In the genomic region with DNA sequence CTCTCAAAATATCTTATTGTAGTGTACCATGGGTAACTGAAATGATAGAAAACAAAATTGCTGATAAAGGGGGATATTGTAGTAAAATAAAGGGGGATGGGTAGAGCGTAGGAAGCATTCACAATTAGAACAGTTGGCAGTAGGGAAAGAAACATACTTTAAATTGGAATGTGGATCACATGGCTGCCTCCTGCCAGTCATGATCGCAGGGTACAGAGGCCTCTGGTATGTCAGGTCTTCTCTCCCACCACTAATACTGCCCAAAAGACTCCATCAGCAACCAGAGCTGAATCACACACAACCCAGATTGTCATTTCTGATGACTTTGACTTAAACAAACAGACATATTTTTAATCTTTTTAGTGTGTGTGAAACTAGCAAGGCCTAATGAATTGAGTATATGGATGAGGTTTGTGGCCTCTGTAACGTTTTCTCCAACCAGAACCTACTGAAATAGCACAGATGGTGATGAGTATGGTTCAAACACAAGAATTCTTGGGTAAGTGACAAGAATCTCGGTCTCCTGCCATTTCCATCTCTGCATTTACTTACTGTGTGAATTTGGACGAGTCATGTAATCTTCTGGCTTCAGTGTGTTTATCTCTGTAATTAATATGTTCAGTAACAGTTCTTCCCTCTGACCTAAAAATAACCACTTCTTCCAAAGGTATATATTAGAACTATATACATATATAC, we compare ENCODE assay signal across 15 cellular contexts.
"Had no signal": no experiment of that assay in that cellular context is flagged by ENCODE, and none has a peak within 500 bp of the region (broad histone marks: within the 10 kb centered on the region; RNA-seq: fewer than 3 reads in every experiment).

No MANE protein-coding gene starts in this region.

- H3K9me3 ChIP-seq: gastrocnemius medialis, thoracic aorta had no signal

- H3K36me3 ChIP-seq: gastrocnemius medialis, thoracic aorta had no signal

- DNase-seq: activated effector memory CD4-positive, alpha-beta T cell treated with Interleukin-2 at 50 U/mL for 16 hours; activated T-cell treated with anti-CD3 and anti-CD28 coated beads, Interleukin-2, amount 50 U/mL, for 24 hours; amygdala; gastrocnemius medialis; islet precursor cell; nephron progenitor cell; stimulated activated CD4-positive, alpha-beta T cell treated with anti-CD3 and anti-CD28 coated beads, Interleukin-4, amount 100 ng/mL, for 4 hours; stimulated activated naive CD8-positive, alpha-beta T cell treated with anti-CD3 and anti-CD28 coated beads, Interleukin-15, amount 100 ng/mL, for 72 hours had no signal

- H3K4me3 ChIP-seq: gastrocnemius medialis, thoracic aorta had no signal

- H3K36me3 Mint-ChIP-seq: activated naive CD4-positive, alpha-beta T cell treated with anti-CD3 and anti-CD28 coated beads, Interleukin-2, amount 50 U/mL, for 72 hours; memory B cell had no signal

- H3K4me3 Mint-ChIP-seq: activated T-cell treated with anti-CD3 and anti-CD28 coated beads, Interleukin-2, amount 50 U/mL, for 24 hours; memory B cell; nephron progenitor cell; stimulated activated naive CD8-positive, alpha-beta T cell treated with anti-CD3 and anti-CD28 coated beads, Interleukin-15, amount 100 ng/mL, for 72 hours; T-helper 2 cell treated with Interferon-gamma antibody and Interleukin-4, amounts not matched to agents 5 μg/mL and 100 μg/mL, for 36 hours had no signal

- H3K27ac ChIP-seq: gastrocnemius medialis, thoracic aorta had no signal

- H3K27ac Mint-ChIP-seq: activated naive CD4-positive, alpha-beta T cell treated with anti-CD3 and anti-CD28 coated beads, Interleukin-2, amount 50 U/mL, for 72 hours; activated T-cell treated with anti-CD3 and anti-CD28 coated beads, Interleukin-2, amount 50 U/mL, for 24 hours; memory B cell; nephron progenitor cell; stimulated activated naive CD8-positive, alpha-beta T cell treated with anti-CD3 and anti-CD28 coated beads, Interleukin-15, amount 100 ng/mL, for 72 hours; T-helper 2 cell treated with Interferon-gamma antibody and Interleukin-4, amounts not matched to agents 5 μg/mL and 100 μg/mL, for 36 hours had no signal

- H3K27me3 Mint-ChIP-seq: activated T-cell treated with anti-CD3 and anti-CD28 coated beads, Interleukin-2, amount 50 U/mL, for 24 hours; memory B cell; stimulated activated naive CD8-positive, alpha-beta T cell treated with anti-CD3 and anti-CD28 coated beads, Interleukin-15, amount 100 ng/mL, for 72 hours had no signal

- H3K27me3 ChIP-seq: gastrocnemius medialis had no signal

- H3K9me3 Mint-ChIP-seq: activated naive CD4-positive, alpha-beta T cell treated with anti-CD3 and anti-CD28 coated beads, Interleukin-2, amount 50 U/mL, for 72 hours; activated T-cell treated with anti-CD3 and anti-CD28 coated beads, Interleukin-2, amount 50 U/mL, for 24 hours; memory B cell; nephron progenitor cell; stimulated activated naive CD8-positive, alpha-beta T cell treated with anti-CD3 and anti-CD28 coated beads, Interleukin-15, amount 100 ng/mL, for 72 hours; T-helper 2 cell treated with Interferon-gamma antibody and Interleukin-4, amounts not matched to agents 5 μg/mL and 100 μg/mL, for 36 hours had no signal

- ATAC-seq: activated CD4-positive, CD25-positive, alpha-beta regulatory T cell treated with anti-CD3 and anti-CD28 coated beads, Interleukin-2, amount 50 U/mL, for 24 hours; activated naive CD4-positive, alpha-beta T cell treated with anti-CD3 and anti-CD28 coated beads, Interleukin-2, amount 50 U/mL, for 72 hours; esophagus mucosa; gastrocnemius medialis; left lobe of liver; stimulated activated naive CD8-positive, alpha-beta T cell treated with anti-CD3 and anti-CD28 coated beads, Interleukin-15, amount 100 ng/mL, for 72 hours had no signal

- H3K4me1 Mint-ChIP-seq: nephron progenitor cell; stimulated activated naive CD8-positive, alpha-beta T cell treated with anti-CD3 and anti-CD28 coated beads, Interleukin-15, amount 100 ng/mL, for 72 hours had no signal
